In genomic region chr2:43345872-43346271, GRCh38 we compare ENCODE assay signal across 13 cellular contexts.
DNase-seq lines count a peak whose midpoint lies in the region; ATAC-seq and TF ChIP-seq lines count a peak whose summit lies in the region.
"Had no signal": no experiment of that assay in that cellular context is flagged by ENCODE, and none has a peak within 500 bp of the region (broad histone marks: within the 10 kb centered on the region; RNA-seq: fewer than 3 reads in every experiment).

No MANE protein-coding gene starts in this region.

- H3K4me3 ChIP-seq in gastroesophageal sphincter: no peak overlapping the region
- peak overlapping the region; percentile 2 for H3K4me3 ChIP-seq in neural progenitor cell
- no peak overlapping the region for H3K4me3 ChIP-seq in tibial artery

- no peak for TF ChIP-seq POLR2A in gastroesophageal sphincter (IDR thresholded peaks at IDR 0.05)

- H3K27me3 Mint-ChIP-seq in WTC11 (ENCODE audit: low read depth) (no peaks in the 10 kb centered on the region), neural progenitor cell (ENCODE audit: insufficient read depth, low read depth) (peaks cover 3% of the 10 kb centered on the region)
- H3K27me3 Mint-ChIP-seq: activated CD4-positive, alpha-beta memory T cell treated with anti-CD3 and anti-CD28 coated beads, Interleukin-2, amount 10 ng/mL, durations not matched to agents 7 days and 5 days had no signal

- no peak overlapping the region for H2AFZ ChIP-seq in neural progenitor cell (replicated peaks)

- no peaks in the 10 kb centered on the region for H3K79me2 ChIP-seq in neural progenitor cell (ENCODE audit: low read depth)

- H3K4me1 Mint-ChIP-seq in WTC11: peaks cover 46% of the 10 kb centered on the region
- peaks cover 70% of the 10 kb centered on the region for H3K4me1 Mint-ChIP-seq in neural progenitor cell

- POLR2A ChIA-PET in WTC11 (lab: Charles Lee): no interaction called here

- CTCF ChIA-PET in WTC11 (lab: Charles Lee): interaction anchor here (0.8 to 1.7 kb wide), 4 partner anchors 9 to 536 kb away, joined by 3 to 4 read pairs (median 3); no protein-coding TSS in a partner anchor

- H3K27ac Mint-ChIP-seq in WTC11 (peak overlapping the region; percentile 67), neural progenitor cell (peak overlapping the region; percentile 1)
- H3K27ac Mint-ChIP-seq: activated CD4-positive, alpha-beta memory T cell treated with anti-CD3 and anti-CD28 coated beads, Interleukin-2, amount 10 ng/mL, durations not matched to agents 7 days and 5 days had no signal

- TF ChIP-seq CTCF in WTC11 (IDR thresholded peaks at IDR 0.05): no peak
- TF ChIP-seq CTCF in gastroesophageal sphincter (IDR thresholded peaks at IDR 0.05): no peak
- TF ChIP-seq CTCF in neural progenitor cell (IDR thresholded peaks at IDR 0.05): no peak
- peak in 1 of 2 experiments; percentile 3 for TF ChIP-seq CTCF in tibial artery (IDR thresholded peaks at IDR 0.05)

- H3K4me3 Mint-ChIP-seq in WTC11 (no peak overlapping the region), neural progenitor cell (no peak overlapping the region)
- H3K4me3 Mint-ChIP-seq: activated CD4-positive, alpha-beta memory T cell treated with anti-CD3 and anti-CD28 coated beads, Interleukin-2, amount 10 ng/mL, durations not matched to agents 7 days and 5 days had no signal

- ATAC-seq in WTC11 (peak; percentile 72), gastroesophageal sphincter (no peak), GM18519 (IDR thresholded peaks at IDR 0.05; ENCODE audit: low FRiP score, unreplicated experiment) (no peak), GM19455 (IDR thresholded peaks at IDR 0.05; ENCODE audit: unreplicated experiment) (no peak)

- peak overlapping the region; percentile 39 for H3K4me2 ChIP-seq in neural progenitor cell

- H3K4me1 ChIP-seq in gastroesophageal sphincter: peaks cover 66 to 100% (median 72%) of the 10 kb centered on the region in 3 donors
- H3K4me1 ChIP-seq in neural progenitor cell: peaks cover 37% of the 10 kb centered on the region
- H3K4me1 ChIP-seq in tibial artery: peaks cover 3 to 97% (median 77%) of the 10 kb centered on the region in 4 donors

- H3K36me3 ChIP-seq in gastroesophageal sphincter (no peaks in the 10 kb centered on the region), neural progenitor cell (no peaks in the 10 kb centered on the region), tibial artery (no peaks in the 10 kb centered on the region)

- H3K9me3 Mint-ChIP-seq in WTC11: no peaks in the 10 kb centered on the region
- H3K9me3 Mint-ChIP-seq in neural progenitor cell: no peaks in the 10 kb centered on the region
- H3K9me3 Mint-ChIP-seq: activated CD4-positive, alpha-beta memory T cell treated with anti-CD3 and anti-CD28 coated beads, Interleukin-2, amount 10 ng/mL, durations not matched to agents 7 days and 5 days had no signal

- H3K36me3 Mint-ChIP-seq in WTC11 (no peaks in the 10 kb centered on the region), neural progenitor cell (peaks cover 2% of the 10 kb centered on the region)

- no peak for DNase-seq in WTC11 (ENCODE audit: low spot score)
- DNase-seq in neural progenitor cell (ENCODE audit: low spot score): peak; percentile 25
- no peak for DNase-seq in tibial artery
- DNase-seq in D341Med (ENCODE audit: low spot score): no peak
- DNase-seq: activated CD4-positive, alpha-beta memory T cell treated with anti-CD3 and anti-CD28 coated beads, Interleukin-2, amount 10 ng/mL, durations not matched to agents 7 days and 5 days; activated effector memory CD4-positive, alpha-beta T cell treated with anti-CD3 and anti-CD28 coated beads, Interleukin-2, amount 50 U/mL, for 16 hours; HCEC 1CT; stimulated activated CD4-positive, alpha-beta T cell treated with anti-CD3 and anti-CD28 coated beads, Interleukin-4, amount 100 ng/mL, for 24 hours; stimulated activated naive CD4-positive, alpha-beta T cell had no signal

- no peak overlapping the region for H3K9ac ChIP-seq in neural progenitor cell

- 20 to 44% methylated on average over 4 to 5 of the region's 5 CpGs for WGBS in gastroesophageal sphincter (ENCODE audit: low coverage in 1 of 2), 2 donors

- peaks cover 14% of the 10 kb centered on the region for H3F3A ChIP-seq in neural progenitor cell (ENCODE audit: low read depth)

- H3K27me3 ChIP-seq in gastroesophageal sphincter (no peaks in the 10 kb centered on the region), neural progenitor cell (no peaks in the 10 kb centered on the region), tibial artery (no peaks in the 10 kb centered on the region)

- H4K20me1 ChIP-seq in neural progenitor cell (ENCODE audit: low read depth): no peaks in the 10 kb centered on the region

- H3K27ac ChIP-seq in gastroesophageal sphincter (peak overlapping the region; percentile 85 to 94 (median 86)), neural progenitor cell (peak overlapping the region; percentile 9), tibial artery (peak overlapping the region; percentile 76 to 83)
- H3K27ac ChIP-seq: HL-60 had no signal

- intact Hi-C loops in tibial artery (cut with DNase I; ENCODE audit: low total_unique reads): loop anchor here (10.0 kb wide), 1 partner anchor 49 kb away; no protein-coding TSS in a partner anchor

- no peaks in the 10 kb centered on the region for H3K9me3 ChIP-seq in gastroesophageal sphincter
- H3K9me3 ChIP-seq in neural progenitor cell (ENCODE audit: low read depth): no peaks in the 10 kb centered on the region
- no peaks in the 10 kb centered on the region for H3K9me3 ChIP-seq in tibial artery

- no peak for TF ChIP-seq EP300 in gastroesophageal sphincter (IDR thresholded peaks at IDR 0.05)

TF ChIP-seq in WTC11, 78 proteins besides CTCF, POLR2A, EP300 and RAD21 (continues in another document):
- no peak for TF ChIP-seq MLX (CRISPR knock-in tag; IDR thresholded peaks at IDR 0.05)
- no peak for TF ChIP-seq KAT7 (CRISPR knock-in tag; IDR thresholded peaks at IDR 0.05; ENCODE audit: borderline replicate concordance)
- no peak for TF ChIP-seq TEAD1 (CRISPR knock-in tag; IDR thresholded peaks at IDR 0.05)
- TF ChIP-seq ETV6 (CRISPR knock-in tag; IDR thresholded peaks at IDR 0.05): no peak
- no peak for TF ChIP-seq MAX (CRISPR knock-in tag; IDR thresholded peaks at IDR 0.05)
- no peak for TF ChIP-seq FOXP4 (CRISPR knock-in tag; IDR thresholded peaks at IDR 0.05)
- TF ChIP-seq TEAD4 (CRISPR knock-in tag; IDR thresholded peaks at IDR 0.05): no peak
- no peak for TF ChIP-seq HMGXB4 (CRISPR knock-in tag; IDR thresholded peaks at IDR 0.05)
- TF ChIP-seq ESRRA (CRISPR knock-in tag; IDR thresholded peaks at IDR 0.05; ENCODE audit: borderline replicate concordance): no peak
- no peak for TF ChIP-seq ZSCAN18 (CRISPR knock-in tag; IDR thresholded peaks at IDR 0.05)
- no peak for TF ChIP-seq ATF1 (CRISPR knock-in tag; IDR thresholded peaks at IDR 0.05)

Comparison
In these comparisons a context has a peak if more than half of its experiments do, and no peak if none do; other contexts are left out.
1. H3K27ac ChIP-seq: peak in every context shown above with its lines; median percentile 86 in gastroesophageal sphincter; 80 in tibial artery; 9 in neural progenitor cell.